8 cellular contexts compared by ENCODE assay signal in the genomic region with DNA sequence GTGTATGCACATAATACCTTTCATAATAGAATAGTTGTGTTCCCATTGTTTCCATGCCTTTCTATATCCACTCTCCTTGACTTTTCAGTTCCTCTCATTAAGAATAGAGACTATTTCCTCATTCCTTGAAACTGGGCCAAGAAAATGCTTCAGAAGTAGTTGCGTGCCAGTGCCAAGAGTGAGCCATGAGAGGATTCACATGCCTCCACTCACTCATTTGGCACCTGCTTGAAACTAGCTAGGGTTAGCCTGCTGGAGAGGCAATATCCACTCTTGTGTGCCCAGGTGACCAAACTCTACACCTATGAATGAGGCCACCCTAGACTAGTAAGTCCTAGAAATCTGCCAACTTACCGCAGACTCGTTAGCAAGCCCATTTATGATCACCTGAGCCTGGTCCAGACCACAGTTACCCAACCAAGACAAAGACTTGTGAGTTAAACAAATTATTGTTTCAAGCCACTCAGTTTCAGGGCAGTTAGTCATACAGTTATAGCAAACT.
A peak's percentile ranks its signal among the peaks of the same experiment; 100 is the strongest.
DNase-seq lines count a peak whose midpoint lies in the region; ATAC-seq and TF ChIP-seq lines count a peak whose summit lies in the region.

No MANE protein-coding gene starts in this region.

- intact Hi-C loops in Right ventricle myocardium superior (cut with DNase I): no loop called here
- intact Hi-C loops in left ventricle myocardium inferior (cut with micrococcal nuclease): no loop called here

- H3K27ac Mint-ChIP-seq in activated naive CD4-positive, alpha-beta T cell treated with anti-CD3 and anti-CD28 coated beads, Interleukin-2, amount 10 ng/mL, durations not matched to agents 7 days and 5 days: no peak overlapping the region

- peak; percentile 41; the same call in 1 of the 2 replicates for TF ChIP-seq EP300 in Ishikawa (IDR thresholded peaks at IDR 0.05; ENCODE audit: borderline replicate concordance)

- no peak for TF ChIP-seq RAD21 in Ishikawa (IDR thresholded peaks at IDR 0.05; ENCODE audit: low read depth)

- no peaks in the 10 kb centered on the region for H3K4me1 Mint-ChIP-seq in activated naive CD4-positive, alpha-beta T cell treated with anti-CD3 and anti-CD28 coated beads, Interleukin-2, amount 10 ng/mL, durations not matched to agents 7 days and 5 days

- no peak overlapping the region for H3K4me3 Mint-ChIP-seq in activated naive CD4-positive, alpha-beta T cell treated with anti-CD3 and anti-CD28 coated beads, Interleukin-2, amount 10 ng/mL, durations not matched to agents 7 days and 5 days

- H3K27me3 Mint-ChIP-seq in activated naive CD4-positive, alpha-beta T cell treated with anti-CD3 and anti-CD28 coated beads, Interleukin-2, amount 10 ng/mL, durations not matched to agents 7 days and 5 days: peaks cover 9% of the 10 kb centered on the region

- H3K4me3 ChIP-seq in left ventricle myocardium inferior (no peak overlapping the region), epithelial cell of esophagus (ENCODE audit: low read length) (no peak overlapping the region)

- no peaks in the 10 kb centered on the region for H3K9me3 Mint-ChIP-seq in activated naive CD4-positive, alpha-beta T cell treated with anti-CD3 and anti-CD28 coated beads, Interleukin-2, amount 10 ng/mL, durations not matched to agents 7 days and 5 days

- CTCF ChIA-PET in activated naive CD4-positive, alpha-beta T cell treated with anti-CD3 and anti-CD28 coated beads, Interleukin-2, amount 10 ng/mL, durations not matched to agents 7 days and 5 days (lab: Charles Lee): interaction anchor here (0.9 to 1.3 kb wide), 4 partner anchors 11 to 593 kb away, joined by 3 to 4 read pairs (median 4); no protein-coding TSS in a partner anchor

- no peak overlapping the region for H3K27ac ChIP-seq in left ventricle myocardium inferior (replicated peaks)

- no peaks in the 10 kb centered on the region for H3K9me3 ChIP-seq in left ventricle myocardium inferior (replicated peaks)

- DNase-seq in Right ventricle myocardium superior (peak; percentile 41), left ventricle myocardium inferior (no peak), epithelial cell of esophagus (ENCODE audit: low read depth) (peak; percentile 96), occipital lobe (lab: John Stamatoyannopoulos, UW) (no peak), activated T-cell treated with anti-CD3 and anti-CD28 coated beads for 4 hours (no peak), amygdala (lab: John Stamatoyannopoulos, UW) (no peak)
- DNase-seq in activated naive CD4-positive, alpha-beta T cell treated with anti-CD3 and anti-CD28 coated beads, Interleukin-2, amount 10 ng/mL, durations not matched to agents 7 days and 5 days: no peak

- no peaks in the 10 kb centered on the region for H3K36me3 ChIP-seq in left ventricle myocardium inferior

- no peaks in the 10 kb centered on the region for H3K36me3 Mint-ChIP-seq in activated naive CD4-positive, alpha-beta T cell treated with anti-CD3 and anti-CD28 coated beads, Interleukin-2, amount 10 ng/mL, durations not matched to agents 7 days and 5 days

- no peaks in the 10 kb centered on the region for H3K27me3 ChIP-seq in left ventricle myocardium inferior (ENCODE audit: low read depth)

- TF ChIP-seq CTCF in left ventricle myocardium inferior (IDR thresholded peaks at IDR 0.05; ENCODE audit: borderline replicate concordance): no peak
- no peak for TF ChIP-seq CTCF in epithelial cell of esophagus (IDR thresholded peaks at IDR 0.05; ENCODE audit: insufficient read depth, low read depth, low read length, missing control alignments)

- H3K4me1 ChIP-seq in left ventricle myocardium inferior: peaks cover 39% of the 10 kb centered on the region

- peak; percentile 91 for ATAC-seq in Right ventricle myocardium superior (ENCODE audit: poor library complexity)

TF ChIP-seq in Ishikawa, 13 proteins besides CTCF, POLR2A, EP300 and RAD21:
- TF ChIP-seq, protein P1, sequence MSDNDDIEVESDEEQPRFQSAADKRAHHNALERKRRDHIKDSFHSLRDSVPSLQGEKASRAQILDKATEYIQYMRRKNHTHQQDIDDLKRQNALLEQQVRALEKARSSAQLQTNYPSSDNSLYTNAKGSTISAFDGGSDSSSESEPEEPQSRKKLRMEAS (IDR thresholded peaks at IDR 0.05): peak; percentile 58; the same call in 1 of the 2 replicates
- TF ChIP-seq ZBTB7A (IDR thresholded peaks at IDR 0.05; ENCODE audit: low read depth) (no peak), EGR1 (IDR thresholded peaks at IDR 0.05) (no peak), CEBPB (IDR thresholded peaks at IDR 0.05) (peak; percentile 76), TAF1 (IDR thresholded peaks at IDR 0.05; ENCODE audit: low read depth) (no peak), TEAD4 (IDR thresholded peaks at IDR 0.05) (peak; percentile 67), NFIC (IDR thresholded peaks at IDR 0.05) (peak; percentile 96), FOXM1 (IDR thresholded peaks at IDR 0.05; ENCODE audit: borderline replicate concordance, low read depth) (no peak), TCF12 (IDR thresholded peaks at IDR 0.05; ENCODE audit: low read depth) (peak; percentile 66), YY1 (IDR thresholded peaks at IDR 0.05; ENCODE audit: low read depth) (no peak), CREB1 (IDR thresholded peaks at IDR 0.05; ENCODE audit: low read depth) (no peak)
- TF ChIP-seq, protein P2, sequence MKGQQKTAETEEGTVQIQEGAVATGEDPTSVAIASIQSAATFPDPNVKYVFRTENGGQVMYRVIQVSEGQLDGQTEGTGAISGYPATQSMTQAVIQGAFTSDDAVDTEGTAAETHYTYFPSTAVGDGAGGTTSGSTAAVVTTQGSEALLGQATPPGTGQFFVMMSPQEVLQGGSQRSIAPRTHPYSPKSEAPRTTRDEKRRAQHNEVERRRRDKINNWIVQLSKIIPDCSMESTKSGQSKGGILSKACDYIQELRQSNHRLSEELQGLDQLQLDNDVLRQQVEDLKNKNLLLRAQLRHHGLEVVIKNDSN (IDR thresholded peaks at IDR 0.05): peak; percentile 62; the same call in 1 of the 2 replicates
- TF ChIP-seq, protein P3, sequence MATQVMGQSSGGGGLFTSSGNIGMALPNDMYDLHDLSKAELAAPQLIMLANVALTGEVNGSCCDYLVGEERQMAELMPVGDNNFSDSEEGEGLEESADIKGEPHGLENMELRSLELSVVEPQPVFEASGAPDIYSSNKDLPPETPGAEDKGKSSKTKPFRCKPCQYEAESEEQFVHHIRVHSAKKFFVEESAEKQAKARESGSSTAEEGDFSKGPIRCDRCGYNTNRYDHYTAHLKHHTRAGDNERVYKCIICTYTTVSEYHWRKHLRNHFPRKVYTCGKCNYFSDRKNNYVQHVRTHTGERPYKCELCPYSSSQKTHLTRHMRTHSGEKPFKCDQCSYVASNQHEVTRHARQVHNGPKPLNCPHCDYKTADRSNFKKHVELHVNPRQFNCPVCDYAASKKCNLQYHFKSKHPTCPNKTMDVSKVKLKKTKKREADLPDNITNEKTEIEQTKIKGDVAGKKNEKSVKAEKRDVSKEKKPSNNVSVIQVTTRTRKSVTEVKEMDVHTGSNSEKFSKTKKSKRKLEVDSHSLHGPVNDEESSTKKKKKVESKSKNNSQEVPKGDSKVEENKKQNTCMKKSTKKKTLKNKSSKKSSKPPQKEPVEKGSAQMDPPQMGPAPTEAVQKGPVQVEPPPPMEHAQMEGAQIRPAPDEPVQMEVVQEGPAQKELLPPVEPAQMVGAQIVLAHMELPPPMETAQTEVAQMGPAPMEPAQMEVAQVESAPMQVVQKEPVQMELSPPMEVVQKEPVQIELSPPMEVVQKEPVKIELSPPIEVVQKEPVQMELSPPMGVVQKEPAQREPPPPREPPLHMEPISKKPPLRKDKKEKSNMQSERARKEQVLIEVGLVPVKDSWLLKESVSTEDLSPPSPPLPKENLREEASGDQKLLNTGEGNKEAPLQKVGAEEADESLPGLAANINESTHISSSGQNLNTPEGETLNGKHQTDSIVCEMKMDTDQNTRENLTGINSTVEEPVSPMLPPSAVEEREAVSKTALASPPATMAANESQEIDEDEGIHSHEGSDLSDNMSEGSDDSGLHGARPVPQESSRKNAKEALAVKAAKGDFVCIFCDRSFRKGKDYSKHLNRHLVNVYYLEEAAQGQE (IDR thresholded peaks at IDR 0.05; ENCODE audit: low read depth): no peak

Comparison
In these comparisons a context has a peak if more than half of its experiments do, and no peak if none do; other contexts are left out.
1. DNase-seq: peak in Right ventricle myocardium superior (single experiment) and epithelial cell of esophagus (single experiment); none in left ventricle myocardium inferior (single experiment), occipital lobe (single experiment), activated T-cell treated with anti-CD3 and anti-CD28 coated beads for 4 hours (single experiment), activated naive CD4-positive, alpha-beta T cell treated with anti-CD3 and anti-CD28 coated beads, Interleukin-2, amount 10 ng/mL, durations not matched to agents 7 days and 5 days (single experiment) and amygdala (0 of 56).